Comparison of ENCODE assay signal across 24 cellular contexts in the genomic region with DNA sequence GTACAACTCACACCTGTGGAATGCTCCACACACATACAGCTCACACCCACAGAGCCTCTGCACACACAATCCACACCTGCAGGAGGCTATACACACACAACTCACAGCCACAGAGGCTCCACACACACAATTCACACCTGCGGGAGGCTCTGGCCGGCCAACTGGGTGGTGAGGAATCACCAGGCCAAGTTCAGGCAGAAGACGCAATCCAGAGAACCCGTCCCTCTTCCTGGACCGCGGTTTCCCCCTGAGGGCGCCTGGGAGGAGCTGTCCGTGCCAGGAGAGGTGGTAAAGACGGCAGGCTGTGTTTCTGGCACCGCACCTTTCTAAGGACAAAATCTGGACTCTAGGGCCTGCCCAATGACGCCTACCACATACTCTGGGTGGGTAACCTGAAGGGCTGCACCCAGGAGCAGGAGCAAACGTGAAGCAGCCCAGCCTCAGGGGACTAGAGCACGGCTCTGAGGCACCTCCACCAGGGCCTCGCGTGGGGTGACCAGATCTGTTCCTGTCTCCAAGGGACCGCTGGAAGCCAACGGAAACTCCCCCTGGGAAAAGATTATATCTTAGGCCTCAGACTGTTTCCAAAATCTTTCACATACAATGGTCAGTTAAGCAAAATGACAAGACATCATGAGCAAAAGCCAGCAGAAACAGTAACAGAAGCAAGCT. TPM values are rescaled to one million over a fixed set of nuclear protein-coding genes. Genes with fewer than 3 reads are reported as not detected.
DNase-seq lines count a peak whose midpoint lies in the region; ATAC-seq and TF ChIP-seq lines count a peak whose summit lies in the region.
"Had no signal": no experiment of that assay in that cellular context is flagged by ENCODE, and none has a peak within 500 bp of the region (broad histone marks: within the 10 kb centered on the region; RNA-seq: fewer than 3 reads in every experiment).

No MANE protein-coding gene starts in this region.

- H3K36me3 Mint-ChIP-seq in MCF 10A (ENCODE audit: insufficient read depth, unreplicated experiment), result peaks cover 6% of the 10 kb centered on the region

- H3K27me3 ChIP-seq in HCT116 (ENCODE audit: insufficient read depth, low read length), result no peaks in the 10 kb centered on the region
- no peaks in the 10 kb centered on the region for H3K27me3 ChIP-seq in iPS-15b (ENCODE audit: control insufficient read depth, insufficient read depth, low read length)
- no peaks in the 10 kb centered on the region for H3K27me3 ChIP-seq in smooth muscle cell (ENCODE audit: low read depth)
- H3K27me3 ChIP-seq in GM23248 (replicated peaks; ENCODE audit: insufficient read depth), result no peaks in the 10 kb centered on the region
- H3K27me3 ChIP-seq: brain microvascular endothelial cell, dorsolateral prefrontal cortex, left lung, MG63, SJCRH30, tibial artery had no signal

- CTCF ChIA-PET in HCT116 (lab: Charles Lee), result interaction anchor here (0.6 kb wide), 1 partner anchor 14 kb away, joined by 5 read pairs; no protein-coding TSS in a partner anchor
- CTCF ChIA-PET in MCF 10A (lab: Yijun Ruan, JAX), result interaction anchor here (0.6 to 2.9 kb wide), 7 partner anchors 13 to 385 kb away, joined by 3 to 18 read pairs (median 4); no protein-coding TSS in a partner anchor

- H4K20me1 ChIP-seq in HCT116 (ENCODE audit: insufficient read depth) (peaks cover 4% of the 10 kb centered on the region; the same call in 1 of the 2 replicates), smooth muscle cell (ENCODE audit: low read depth) (peaks cover 100% of the 10 kb centered on the region), GM23248 (ENCODE audit: insufficient read depth) (peaks cover 30% of the 10 kb centered on the region)

- H3K9me3 ChIP-seq in HCT116 (ENCODE audit: control insufficient read depth in 1 of 2, insufficient read depth in 1 of 2, low read depth in 1 of 2, low read length in 2 of 2) (no peaks in the 10 kb centered on the region), iPS-15b (ENCODE audit: control insufficient read depth, insufficient read depth, low read length) (no peaks in the 10 kb centered on the region), smooth muscle cell (replicated peaks; ENCODE audit: low read depth) (no peaks in the 10 kb centered on the region), GM23248 (ENCODE audit: low read depth) (no peaks in the 10 kb centered on the region)
- H3K9me3 ChIP-seq: left lung, tibial artery had no signal

- H3F3A ChIP-seq in smooth muscle cell (ENCODE audit: low read depth) (no peaks in the 10 kb centered on the region), GM23248 (ENCODE audit: insufficient read depth) (no peaks in the 10 kb centered on the region)

- H3K79me2 ChIP-seq in HCT116 (ENCODE audit: insufficient read depth, low read length) (peaks cover 100% of the 10 kb centered on the region), smooth muscle cell (ENCODE audit: low read depth) (peaks cover 95% of the 10 kb centered on the region), GM23248 (ENCODE audit: insufficient read depth) (peaks cover 100% of the 10 kb centered on the region)

- H3K4me3 ChIP-seq in HCT116 (replicated peaks in 1 of 2; ENCODE audit: low read depth in 1 of 2, low read length in 2 of 2) (no peak overlapping the region), iPS-15b (ENCODE audit: low read depth, low read length) (no peak overlapping the region), smooth muscle cell (no peak overlapping the region), GM23248 (no peak overlapping the region)
- H3K4me3 ChIP-seq: dorsolateral prefrontal cortex, HAP-1, left lung, MG63, SJCRH30, tibial artery had no signal

- H3K9me3 Mint-ChIP-seq in MCF 10A (ENCODE audit: unreplicated experiment), result peaks cover 9% of the 10 kb centered on the region
- H3K9me3 Mint-ChIP-seq: activated B cell treated with CpG ODN at 0.5 μM for 24 hours; activated naive CD8-positive, alpha-beta T cell treated with anti-CD3 and anti-CD28 coated beads, Interleukin-2, amount 50 U/mL, for 24 hours; stimulated activated memory B cell treated with anti-CD40 and anti-IgM and Interleukin-4, amounts not matched to agents 10 μg/mL and 1 μg/mL and 100 μg/mL, for 72 hours had no signal

- no TSS peak for BruUV-seq in HCT116 (replicated peaks; lab: Mats Ljungman, UMichigan)
- no TSS peak for BruUV-seq in MCF 10A (replicated peaks; lab: Mats Ljungman, UMichigan)

- peak; percentile 70 for ATAC-seq in HCT116
- ATAC-seq: activated CD8-positive, alpha-beta T cell treated with anti-CD3 and anti-CD28 coated beads, Interleukin-2, amount 10 ng/mL, durations not matched to agents 7 days and 5 days; activated naive CD8-positive, alpha-beta T cell treated with anti-CD3 and anti-CD28 coated beads, Interleukin-2, amount 50 U/mL, for 24 hours; left lung; sciatic nerve; stimulated activated memory B cell treated with anti-CD40 and anti-IgM and Interleukin-4, amounts not matched to agents 10 μg/mL and 1 μg/mL and 100 μg/mL, for 72 hours had no signal

- RAD21 ChIA-PET in HCT116 (lab: Charles Lee; ENCODE audit: low non-redundant PET in 1 of 2, low total read pairs in 2 of 2, uncharacterized antibody in 2 of 2, unreplicated experiment in 2 of 2), result no interaction called here

- peak overlapping the region; percentile 52 for H3K4me2 ChIP-seq in HCT116 (ENCODE audit: low read length)
- peak overlapping the region; percentile 8 for H3K4me2 ChIP-seq in smooth muscle cell
- no peak overlapping the region for H3K4me2 ChIP-seq in GM23248 (ENCODE audit: unreplicated experiment)

- in situ Hi-C loops in GM23248 (cut with MboI), result no loop called here

- no peaks in the 10 kb centered on the region for H3K27me3 Mint-ChIP-seq in MCF 10A (ENCODE audit: insufficient read depth, unreplicated experiment)
- H3K27me3 Mint-ChIP-seq: activated B cell treated with CpG ODN at 0.5 μM for 24 hours; activated naive CD8-positive, alpha-beta T cell treated with anti-CD3 and anti-CD28 coated beads, Interleukin-2, amount 50 U/mL, for 24 hours; stimulated activated memory B cell treated with anti-CD40 and anti-IgM and Interleukin-4, amounts not matched to agents 10 μg/mL and 1 μg/mL and 100 μg/mL, for 72 hours had no signal

- peaks cover 69% of the 10 kb centered on the region for H3K4me1 Mint-ChIP-seq in MCF 10A (ENCODE audit: insufficient read depth, unreplicated experiment)

- H3K36me3 ChIP-seq in HCT116 (ENCODE audit: control insufficient read depth in 1 of 2, insufficient read depth in 2 of 2, low read length in 2 of 2), result no peaks in the 10 kb centered on the region
- peaks cover 7% of the 10 kb centered on the region for H3K36me3 ChIP-seq in iPS-15b (ENCODE audit: control insufficient read depth, insufficient read depth, low read length)
- H3K36me3 ChIP-seq in smooth muscle cell (ENCODE audit: low read depth), result no peaks in the 10 kb centered on the region
- H3K36me3 ChIP-seq in GM23248 (ENCODE audit: low read depth), result no peaks in the 10 kb centered on the region
- H3K36me3 ChIP-seq: brain microvascular endothelial cell, left lung, MG63, SJCRH30, tibial artery had no signal

- no peak for TF ChIP-seq RAD21 in HCT116 (IDR thresholded peaks at IDR 0.05; ENCODE audit: low read depth)

- no peak overlapping the region for H2AFZ ChIP-seq in HCT116 (ENCODE audit: low read depth, low read length, poor library complexity, severe bottlenecking)
- no peak overlapping the region for H2AFZ ChIP-seq in smooth muscle cell (ENCODE audit: low read depth)
- H2AFZ ChIP-seq in GM23248, result no peak overlapping the region

- H3K27ac Mint-ChIP-seq in MCF 10A (ENCODE audit: low read depth, unreplicated experiment), result peak overlapping the region; percentile 72
- H3K27ac Mint-ChIP-seq: activated B cell treated with CpG ODN at 0.5 μM for 24 hours; activated CD8-positive, alpha-beta T cell treated with anti-CD3 and anti-CD28 coated beads, Interleukin-2, amount 10 ng/mL, durations not matched to agents 7 days and 5 days; activated naive CD8-positive, alpha-beta T cell treated with anti-CD3 and anti-CD28 coated beads, Interleukin-2, amount 50 U/mL, for 24 hours; stimulated activated memory B cell treated with anti-CD40 and anti-IgM and Interleukin-4, amounts not matched to agents 10 μg/mL and 1 μg/mL and 100 μg/mL, for 72 hours had no signal

- WGBS in smooth muscle cell (ENCODE audit: low lambda C conversion rate), result 69% methylated on average over 17 of the region's 17 CpGs
- WGBS in GM23248 (ENCODE audit: low coverage in 1 of 2, low lambda C conversion rate in 2 of 2, missing lambda C conversion rate in 2 of 2), 2 experiments, result 95 to 97% methylated on average over 17 of the region's 17 CpGs

- peak overlapping the region; percentile 50 for H3K4me3 Mint-ChIP-seq in MCF 10A (ENCODE audit: unreplicated experiment)
- H3K4me3 Mint-ChIP-seq: activated B cell treated with CpG ODN at 0.5 μM for 24 hours; activated CD8-positive, alpha-beta T cell treated with anti-CD3 and anti-CD28 coated beads, Interleukin-2, amount 10 ng/mL, durations not matched to agents 7 days and 5 days; activated naive CD8-positive, alpha-beta T cell treated with anti-CD3 and anti-CD28 coated beads, Interleukin-2, amount 50 U/mL, for 24 hours; stimulated activated memory B cell treated with anti-CD40 and anti-IgM and Interleukin-4, amounts not matched to agents 10 μg/mL and 1 μg/mL and 100 μg/mL, for 72 hours had no signal

- peaks cover 19 to 40% of the 10 kb centered on the region in 2 experiments for H3K4me1 ChIP-seq in HCT116 (ENCODE audit: control insufficient read depth in 1 of 2, insufficient read depth in 2 of 2, low read length in 2 of 2)
- peaks cover 15% of the 10 kb centered on the region for H3K4me1 ChIP-seq in iPS-15b (ENCODE audit: control insufficient read depth, insufficient read depth, low read length)
- H3K4me1 ChIP-seq in smooth muscle cell (ENCODE audit: low read depth), result peaks cover 50% of the 10 kb centered on the region
- peaks cover 9% of the 10 kb centered on the region for H3K4me1 ChIP-seq in GM23248 (ENCODE audit: insufficient read depth)
- H3K4me1 ChIP-seq: HAP-1 had no signal

- H3K9me2 ChIP-seq in HCT116 (ENCODE audit: insufficient read depth) (no peaks in the 10 kb centered on the region), GM23248 (ENCODE audit: insufficient read depth) (no peaks in the 10 kb centered on the region)

- intact Hi-C loops in HCT116 (cut with micrococcal nuclease) (no loop called here), MCF 10A (cut with micrococcal nuclease) (no loop called here)

- TF ChIP-seq CTCF in HCT116 (IDR thresholded peaks at IDR 0.05 in 2 of 3, conservative IDR thresholded peaks at IDR 0.05 in 1 of 3; ENCODE audit: borderline replicate concordance in 1 of 3, insufficient read depth in 1 of 3, low read depth in 2 of 3, low read length in 2 of 3), result no peak
- no peak for TF ChIP-seq CTCF in MCF 10A (IDR thresholded peaks at IDR 0.05; ENCODE audit: unreplicated experiment)
- no peak for TF ChIP-seq CTCF in smooth muscle cell (IDR thresholded peaks at IDR 0.05; ENCODE audit: borderline replicate concordance, insufficient read depth, poor library complexity, severe bottlenecking)

- H3K9ac ChIP-seq in HCT116 (ENCODE audit: low read length) (peak overlapping the region; percentile 24; the same call in 1 of the 2 replicates), iPS-15b (ENCODE audit: low read depth, low read length) (peak overlapping the region; percentile 37), smooth muscle cell (ENCODE audit: low read depth) (no peak overlapping the region), GM23248 (no peak overlapping the region)

- DNase-seq in HCT116 (ENCODE audit: low read depth, low spot score), result no peak
- DNase-seq in MCF 10A (ENCODE audit: unreplicated experiment), result peak; percentile 81
- no peak for DNase-seq in smooth muscle cell (lab: John Stamatoyannopoulos, UW; ENCODE audit: unreplicated experiment)
- DNase-seq in activated CD4-positive, alpha-beta T cell treated with anti-CD3 and anti-CD28 coated beads for 1 hour, result no peak
- no peak for DNase-seq in COR-L47 (lab: John Stamatoyannopoulos, UW)
- DNase-seq in HCEC 1CT, result no peak
- DNase-seq in GM23248, result no peak
- DNase-seq: activated B cell treated with CpG ODN at 0.5 μM for 24 hours; activated CD8-positive, alpha-beta T cell treated with anti-CD3 and anti-CD28 coated beads, Interleukin-2, amount 10 ng/mL, durations not matched to agents 7 days and 5 days; activated naive CD8-positive, alpha-beta T cell treated with anti-CD3 and anti-CD28 coated beads, Interleukin-2, amount 50 U/mL, for 24 hours; activated T-cell treated with anti-CD3 and anti-CD28 coated beads, Interleukin-2, amount 50 U/mL, for 48 hours; brain microvascular endothelial cell; dorsolateral prefrontal cortex; erythroblast; GDM1; left lung; MG63; NCI-H146; SJCRH30; tibial artery had no signal

- no peak for TF ChIP-seq POLR2A in HCT116 (IDR thresholded peaks at IDR 0.05; ENCODE audit: borderline replicate concordance, extremely low read depth, insufficient read depth, insufficient read length)

- POLR2A ChIA-PET in HCT116 (lab: Charles Lee) (no interaction called here), MCF 10A (lab: Yijun Ruan, JAX) (interaction anchor here (0.6 to 3.0 kb wide), 6 partner anchors 10 to 876 kb away, joined by 3 to 39 read pairs (median 4); a partner anchor contains a TSS)

- H3K27ac ChIP-seq in HCT116 (ENCODE audit: low read depth, low read length) (peak overlapping the region; percentile 13; the same call in 1 of the 2 replicates), smooth muscle cell (ENCODE audit: low read depth) (peak overlapping the region; percentile 27), GM23248 (no peak overlapping the region)
- H3K27ac ChIP-seq: brain microvascular endothelial cell, left lung, SJCRH30, tibial artery had no signal

RNA-seq across cellular contexts. Expression of a gene that starts 17.0 kb away (rescaled TPM):
- 33.1 TPM for total RNA-seq in HCT116 (2021; ENCODE audit: unreplicated experiment)
- 17.8 and 18.1 TPM in 2 replicates for polyA plus RNA-seq in HCT116 (2012)
- 31.0 and 39.5 TPM in 2 replicates for total RNA-seq in MCF 10A (2022)
- 15.1 and 17.8 TPM in 2 replicates for total RNA-seq in smooth muscle cell
- polyA plus RNA-seq in smooth muscle cell, result 5.3 and 5.4 TPM in 2 replicates
- 12.4 and 13.8 TPM in 2 replicates for total RNA-seq in GM23248 (2014; rRNA removed; shearing (Covaris generic))
- 2.8 and 3.0 TPM in 2 replicates for polyA plus RNA-seq in GM23248 (2016; fragmentation: Nextera tagmentation; extraction: Ambion mirVana)

Comparison
In these comparisons a context has a peak if more than half of its experiments do, and no peak if none do; other contexts are left out.
1. H3K9ac ChIP-seq: peak in HCT116 (single experiment) and iPS-15b (single experiment); none in smooth muscle cell (single experiment) and GM23248 (single experiment).